In genomic region chr3:16927485-16927884, GRCh38 we compare ENCODE assay signal across 15 cellular contexts. TPM values are rescaled to one million over a fixed set of nuclear protein-coding genes. Genes with fewer than 3 reads are reported as not detected.
A peak's percentile ranks its signal among the peaks of the same experiment; 100 is the strongest.
DNase-seq lines count a peak whose midpoint lies in the region; ATAC-seq and TF ChIP-seq lines count a peak whose summit lies in the region.
"Had no signal": no experiment of that assay in that cellular context is flagged by ENCODE, and none has a peak within 500 bp of the region (broad histone marks: within the 10 kb centered on the region; RNA-seq: fewer than 3 reads in every experiment).

No MANE protein-coding gene starts in this region.

- no peaks in the 10 kb centered on the region for H3K27me3 ChIP-seq in DOHH2 (ENCODE audit: control insufficient read depth, low read length)
- H3K27me3 ChIP-seq in endodermal cell (ENCODE audit: control insufficient read depth, insufficient read depth, low read length, poor library complexity, severe bottlenecking): no peaks in the 10 kb centered on the region
- H3K27me3 ChIP-seq: BLaER1, suprapubic skin had no signal

- H3K4me1 ChIP-seq in DOHH2 (ENCODE audit: control insufficient read depth, low read length) (peaks cover 29% of the 10 kb centered on the region), endodermal cell (ENCODE audit: control insufficient read depth, insufficient read depth, low read length) (no peaks in the 10 kb centered on the region)
- H3K4me1 ChIP-seq: BLaER1 had no signal

- H4K20me1 ChIP-seq in DOHH2 (ENCODE audit: control insufficient read depth, insufficient read depth, low read depth, low read length): peaks cover 7% of the 10 kb centered on the region; the same call in 1 of the 2 replicates

- H3K4me1 Mint-ChIP-seq in endodermal cell: peaks cover 5% of the 10 kb centered on the region

- H3K79me2 ChIP-seq in DOHH2 (ENCODE audit: control insufficient read depth, low read length): peaks cover 94% of the 10 kb centered on the region

- H3K4me2 ChIP-seq in DOHH2 (ENCODE audit: low read length): no peak overlapping the region
- H3K4me2 ChIP-seq: BLaER1, SK-N-SH had no signal

- no peaks in the 10 kb centered on the region for H3K9me2 ChIP-seq in DOHH2 (replicated peaks; ENCODE audit: control insufficient read depth, low read length)
- H3K9me2 ChIP-seq: SK-N-SH had no signal

- no peak overlapping the region for H3K4me3 Mint-ChIP-seq in endodermal cell
- H3K4me3 Mint-ChIP-seq: nephron had no signal

- H3K27ac Mint-ChIP-seq in endodermal cell: no peak overlapping the region
- H3K27ac Mint-ChIP-seq: nephron had no signal

- H3K36me3 ChIP-seq in DOHH2 (ENCODE audit: control insufficient read depth, low read length): peaks cover 4% of the 10 kb centered on the region; the same call in 1 of the 2 replicates
- H3K36me3 ChIP-seq in endodermal cell (ENCODE audit: control insufficient read depth, insufficient read depth, low read length): no peaks in the 10 kb centered on the region
- H3K36me3 ChIP-seq: suprapubic skin had no signal

- peak; percentile 43 for ATAC-seq in GM18517 (IDR thresholded peaks at IDR 0.05; ENCODE audit: unreplicated experiment)
- ATAC-seq in HG03175 (IDR thresholded peaks at IDR 0.05; ENCODE audit: unreplicated experiment): peak; percentile 51
- no peak for ATAC-seq in HG02870 (IDR thresholded peaks at IDR 0.05; ENCODE audit: unreplicated experiment)

- H3K4me3 ChIP-seq in DOHH2 (ENCODE audit: low read length) (no peak overlapping the region), endodermal cell (ENCODE audit: low read length) (no peak overlapping the region)
- H3K4me3 ChIP-seq: BLaER1, suprapubic skin had no signal

- H3K27me3 Mint-ChIP-seq in endodermal cell (ENCODE audit: insufficient read depth): peaks cover 14% of the 10 kb centered on the region

- intact Hi-C loops in cardiac septum (cut with DNase I): no loop called here

- DNase-seq in endodermal cell (no peak), cortex of kidney (lab: John Stamatoyannopoulos, UW) (no peak), C1 segment of cervical spinal cord (lab: John Stamatoyannopoulos, UW) (no peak), cardiac septum (ENCODE audit: low spot score) (no peak)
- DNase-seq: activated CD4-positive, CD25-positive, alpha-beta regulatory T cell; GF-D8; NCI-H446; SK-N-SH had no signal

- peaks cover 5% of the 10 kb centered on the region for H3K9me3 Mint-ChIP-seq in endodermal cell

- H3K9me3 ChIP-seq in DOHH2 (ENCODE audit: control insufficient read depth, insufficient read depth, low read length) (no peaks in the 10 kb centered on the region), endodermal cell (ENCODE audit: control insufficient read depth, low read length) (peaks cover 8% of the 10 kb centered on the region)
- H3K9me3 ChIP-seq: SK-N-SH had no signal

- 88% methylated on average over 1 of the region's 1 CpG; no CpG with 5 or more reads in 1 of the 2 experiments for WGBS in endodermal cell (ENCODE audit: insufficient coverage in 1 of 2, insufficient read length in 1 of 2), 2 experiments

- no peaks in the 10 kb centered on the region for H3F3A ChIP-seq in DOHH2 (ENCODE audit: control insufficient read depth, insufficient read depth)

- H3K9ac ChIP-seq in endodermal cell (ENCODE audit: extremely low read depth, low read length, poor library complexity, severe bottlenecking): no peak overlapping the region
- H3K9ac ChIP-seq: BLaER1, SK-N-SH had no signal

- peak; percentile 59 for TF ChIP-seq CTCF in DOHH2 (IDR thresholded peaks at IDR 0.05; ENCODE audit: low read depth, low read length, poor library complexity, severe bottlenecking)
- TF ChIP-seq CTCF in endodermal cell (conservative IDR thresholded peaks at IDR 0.05): peak; percentile 53

- H3K36me3 Mint-ChIP-seq in endodermal cell (ENCODE audit: low read depth): no peaks in the 10 kb centered on the region

- no peak overlapping the region for H3K27ac ChIP-seq in DOHH2 (ENCODE audit: low read depth, low read length)
- H3K27ac ChIP-seq in endodermal cell (ENCODE audit: low read depth, low read length): no peak overlapping the region
- H3K27ac ChIP-seq: BLaER1, suprapubic skin had no signal

RNA-seq across cellular contexts. Expression of gene PLCL2, which starts 42.7 kb away (rescaled TPM):
- 1 to 10 TPM; 4.2 to 6.9 TPM for total RNA-seq in endodermal cell
- 8.0 TPM for polyA plus RNA-seq in endodermal cell (2013, experiment 1 of 2)
- 6.3 TPM for polyA plus RNA-seq in endodermal cell (2013, experiment 2 of 2)
- 27.0 TPM for total RNA-seq in cardiac septum
